ENCODE assay signal across 1 cellular context in genomic region chr5:172959824-172960799, GRCh38.
A peak's percentile ranks its signal among the peaks of the same experiment; 100 is the strongest.
TF ChIP-seq lines count a peak whose summit lies in the region.

No MANE protein-coding gene starts in this region.

TF ChIP-seq in HepG2, 621 proteins besides CTCF, POLR2A, EP300 and RAD21 (continued from another document and continues in another):
- TF ChIP-seq FOXA3 (CRISPR knock-in tag; IDR thresholded peaks at IDR 0.05) (no peak), MAFF (IDR thresholded peaks at IDR 0.05; ENCODE audit: low read depth, low read length) (no peak), MAF1 (CRISPR knock-in tag; IDR thresholded peaks at IDR 0.05; ENCODE audit: borderline replicate concordance) (no peak), POLR2G (IDR thresholded peaks at IDR 0.05; ENCODE audit: low read depth, low read length) (no peak), YEATS4 (CRISPR knock-in tag; IDR thresholded peaks at IDR 0.05; ENCODE audit: borderline replicate concordance) (no peak), ZBTB20 (CRISPR knock-in tag; IDR thresholded peaks at IDR 0.05; ENCODE audit: borderline replicate concordance, low read depth) (no peak), SMAD1 (CRISPR knock-in tag; IDR thresholded peaks at IDR 0.05; ENCODE audit: borderline replicate concordance, low read depth) (no peak), ZBTB14 (CRISPR knock-in tag; IDR thresholded peaks at IDR 0.05) (no peak), IKZF1 (IDR thresholded peaks at IDR 0.05) (no peak), ZNF362 (CRISPR knock-in tag; IDR thresholded peaks at IDR 0.05; ENCODE audit: borderline replicate concordance) (no peak), MYC (CRISPR knock-in tag; IDR thresholded peaks at IDR 0.05; ENCODE audit: borderline replicate concordance) (0 out of 2 replicates have a peak, but pooled peaks have one; percentile 5), ZNF12 (CRISPR knock-in tag; IDR thresholded peaks at IDR 0.05) (no peak), ZNF558 (CRISPR knock-in tag; IDR thresholded peaks at IDR 0.05; ENCODE audit: borderline replicate concordance) (no peak), SYNCRIP (IDR thresholded peaks at IDR 0.05; ENCODE audit: insufficient read depth, low read depth, low read length) (no peak), ZNF121 (CRISPR knock-in tag; IDR thresholded peaks at IDR 0.05) (peak; percentile 78; the same call in 1 of the 2 replicates), ZNF430 (CRISPR knock-in tag; IDR thresholded peaks at IDR 0.05) (no peak), IKZF4 (CRISPR knock-in tag; IDR thresholded peaks at IDR 0.05; ENCODE audit: borderline replicate concordance, low read depth, not compliant biosample characterization) (no peak), PLRG1 (conservative IDR thresholded peaks at IDR 0.05) (no peak), ZNF567 (CRISPR knock-in tag; IDR thresholded peaks at IDR 0.05; ENCODE audit: borderline replicate concordance) (no peak), THAP7 (CRISPR knock-in tag; IDR thresholded peaks at IDR 0.05) (no peak), MYPOP (CRISPR knock-in tag; IDR thresholded peaks at IDR 0.05) (no peak), NPAS2 (CRISPR knock-in tag; IDR thresholded peaks at IDR 0.05; ENCODE audit: borderline replicate concordance) (no peak), ARID3A (IDR thresholded peaks at IDR 0.05; ENCODE audit: low read depth, low read length) (no peak), ZNF713 (CRISPR knock-in tag; IDR thresholded peaks at IDR 0.05) (no peak), ZNF878 (CRISPR knock-in tag; IDR thresholded peaks at IDR 0.05) (0 out of 2 replicates have a peak, but pooled peaks have one; percentile 15), POGZ (CRISPR knock-in tag; IDR thresholded peaks at IDR 0.05) (no peak), KDM3A (CRISPR knock-in tag; IDR thresholded peaks at IDR 0.05; ENCODE audit: low read depth) (no peak), HOXA3 (CRISPR knock-in tag; IDR thresholded peaks at IDR 0.05) (no peak), NRL (CRISPR knock-in tag; IDR thresholded peaks at IDR 0.05; ENCODE audit: borderline replicate concordance) (no peak), ZBTB42 (CRISPR knock-in tag; IDR thresholded peaks at IDR 0.05) (no peak), SIX1 (CRISPR knock-in tag; IDR thresholded peaks at IDR 0.05; ENCODE audit: borderline replicate concordance) (no peak), MZF1 (CRISPR knock-in tag; IDR thresholded peaks at IDR 0.05; ENCODE audit: borderline replicate concordance) (no peak), TAF1 (CRISPR knock-in tag; IDR thresholded peaks at IDR 0.05) (no peak), U2AF2 (IDR thresholded peaks at IDR 0.05; ENCODE audit: low read depth, low read length) (no peak), KLF12 (CRISPR knock-in tag; IDR thresholded peaks at IDR 0.05; ENCODE audit: borderline replicate concordance) (no peak), ZBTB43 (CRISPR knock-in tag; conservative IDR thresholded peaks at IDR 0.05) (no peak), HDAC1 (CRISPR knock-in tag; IDR thresholded peaks at IDR 0.05) (no peak), HOXA7 (CRISPR knock-in tag; IDR thresholded peaks at IDR 0.05) (no peak), MEIS1 (CRISPR knock-in tag; IDR thresholded peaks at IDR 0.05; ENCODE audit: borderline replicate concordance) (no peak), ZNF337 (CRISPR knock-in tag; IDR thresholded peaks at IDR 0.05; ENCODE audit: borderline replicate concordance, low read depth) (no peak), ZC3H4 (CRISPR knock-in tag; IDR thresholded peaks at IDR 0.05; ENCODE audit: borderline replicate concordance) (0 out of 2 replicates have a peak, but pooled peaks have one; percentile 57), REL (CRISPR knock-in tag; conservative IDR thresholded peaks at IDR 0.05) (no peak), BORCS8-MEF2B (CRISPR knock-in tag; IDR thresholded peaks at IDR 0.05) (no peak), E2F1 (CRISPR knock-in tag; IDR thresholded peaks at IDR 0.05) (no peak), FOXO4 (CRISPR knock-in tag; conservative IDR thresholded peaks at IDR 0.05) (0 out of 2 replicates have a peak, but pooled peaks have one; percentile 31), ZNF20 (CRISPR knock-in tag; IDR thresholded peaks at IDR 0.05) (no peak), RFX3 (CRISPR knock-in tag; IDR thresholded peaks at IDR 0.05) (no peak), NR2F1 (CRISPR knock-in tag; IDR thresholded peaks at IDR 0.05) (no peak), SRY (CRISPR knock-in tag; IDR thresholded peaks at IDR 0.05) (no peak), TCF7 (IDR thresholded peaks at IDR 0.05; ENCODE audit: low read depth) (no peak), THAP11 (CRISPR knock-in tag; IDR thresholded peaks at IDR 0.05) (no peak), HMGXB4 (CRISPR knock-in tag; IDR thresholded peaks at IDR 0.05; ENCODE audit: borderline replicate concordance in 1 of 2, low read depth in 1 of 2) (0 out of 4 replicates have a peak, but pooled peaks of 1 of the 2 experiments have one; percentile 8), NR2F6 (IDR thresholded peaks at IDR 0.05) (no peak), NR2F6 (CRISPR knock-in tag; IDR thresholded peaks at IDR 0.05) (no peak), RCOR2 (CRISPR knock-in tag; IDR thresholded peaks at IDR 0.05) (no peak), ARID4A (CRISPR knock-in tag; IDR thresholded peaks at IDR 0.05; ENCODE audit: borderline replicate concordance) (0 out of 2 replicates have a peak, but pooled peaks have one; percentile 0), TOPORS (CRISPR knock-in tag; IDR thresholded peaks at IDR 0.05) (no peak)
